1 cellular context compared by ENCODE assay signal in genomic region chr10:72215611-72216549, GRCh38.
A peak's percentile ranks its signal among the peaks of the same experiment; 100 is the strongest.
TF ChIP-seq lines count a peak whose summit lies in the region.

Gene ANAPC16 (plus strand): TSS chr10:72216012. CDS start chr10:72223915, 7,903 bp downstream.
Gene ASCC1 (minus strand): TSS chr10:72216276. CDS start chr10:72213298, 2,978 bp downstream.

TF ChIP-seq in HepG2, 621 proteins besides CTCF, POLR2A, EP300 and RAD21 (continues in another document):
- TF ChIP-seq ZNF329 (CRISPR knock-in tag; IDR thresholded peaks at IDR 0.05; ENCODE audit: low read depth) (peak; percentile 84), ZNF879 (CRISPR knock-in tag; IDR thresholded peaks at IDR 0.05) (no peak), ZNF660 (CRISPR knock-in tag; IDR thresholded peaks at IDR 0.05; ENCODE audit: borderline replicate concordance, low read depth) (no peak), TEAD3 (CRISPR knock-in tag; optimal IDR thresholded peaks at IDR 0.05; ENCODE audit: borderline replicate concordance) (peak; percentile 72), KMT2B (CRISPR knock-in tag; IDR thresholded peaks at IDR 0.05) (peak; percentile 94), LCORL (IDR thresholded peaks at IDR 0.05) (no peak), LCORL (CRISPR knock-in tag; IDR thresholded peaks at IDR 0.05) (peak; percentile 91), GABPB1 (CRISPR knock-in tag; IDR thresholded peaks at IDR 0.05) (peak; percentile 85), ZFP36L2 (CRISPR knock-in tag; IDR thresholded peaks at IDR 0.05) (no peak), FOSL2 (CRISPR knock-in tag; IDR thresholded peaks at IDR 0.05) (peak; percentile 52; the same call in 1 of the 2 replicates), KLF15 (CRISPR knock-in tag; IDR thresholded peaks at IDR 0.05; ENCODE audit: borderline replicate concordance) (no peak), TOPORS (CRISPR knock-in tag; IDR thresholded peaks at IDR 0.05) (peak; percentile 72), KMT2A (CRISPR knock-in tag; IDR thresholded peaks at IDR 0.05) (peak; percentile 88), ZMYM4 (CRISPR knock-in tag; IDR thresholded peaks at IDR 0.05) (peak; percentile 90), ZNF747 (CRISPR knock-in tag; IDR thresholded peaks at IDR 0.05; ENCODE audit: borderline replicate concordance) (peak; percentile 84; the same call in 1 of the 2 replicates), ZKSCAN1 (IDR thresholded peaks at IDR 0.05; ENCODE audit: low read length) (no peak), GATAD2A (CRISPR knock-in tag; IDR thresholded peaks at IDR 0.05) (peak; percentile 35), ZNF563 (CRISPR knock-in tag; IDR thresholded peaks at IDR 0.05) (peak; percentile 72; the same call in 1 of the 2 replicates), KDM5A (IDR thresholded peaks at IDR 0.05; ENCODE audit: borderline replicate concordance, low read length) (peak; percentile 72; the same call in 1 of the 2 replicates), RBM22 (optimal IDR thresholded peaks at IDR 0.05; ENCODE audit: low read length) (peak; percentile 70), ZNF274 (CRISPR knock-in tag; IDR thresholded peaks at IDR 0.05) (peak; percentile 97), ZNF619 (CRISPR knock-in tag; IDR thresholded peaks at IDR 0.05) (peak; percentile 93; the same call in 1 of the 2 replicates), TRIM24 (CRISPR knock-in tag; IDR thresholded peaks at IDR 0.05) (no peak), GPN1 (CRISPR knock-in tag; IDR thresholded peaks at IDR 0.05; ENCODE audit: borderline replicate concordance) (no peak), ZNF136 (CRISPR knock-in tag; IDR thresholded peaks at IDR 0.05; ENCODE audit: low read depth) (peak; percentile 33; the same call in 1 of the 2 replicates), RARA (CRISPR knock-in tag; IDR thresholded peaks at IDR 0.05) (peak; percentile 58), ATF6 (CRISPR knock-in tag; conservative IDR thresholded peaks at IDR 0.05) (no peak), ZNF441 (CRISPR knock-in tag; IDR thresholded peaks at IDR 0.05; ENCODE audit: borderline replicate concordance) (peak; percentile 70), ZNF737 (CRISPR knock-in tag; IDR thresholded peaks at IDR 0.05; ENCODE audit: borderline replicate concordance) (no peak), ZNF577 (CRISPR knock-in tag; IDR thresholded peaks at IDR 0.05; ENCODE audit: borderline replicate concordance, low read depth) (no peak), DBP (CRISPR knock-in tag; IDR thresholded peaks at IDR 0.05; ENCODE audit: not compliant biosample characterization) (no peak), SUZ12 (IDR thresholded peaks at IDR 0.05; ENCODE audit: low read depth, low read length) (no peak), ZNF180 (CRISPR knock-in tag; IDR thresholded peaks at IDR 0.05; ENCODE audit: borderline replicate concordance, low read depth) (no peak), ZBTB21 (CRISPR knock-in tag; IDR thresholded peaks at IDR 0.05) (no peak), TBX3 (IDR thresholded peaks at IDR 0.05; ENCODE audit: borderline replicate concordance) (no peak), ZSCAN5A (CRISPR knock-in tag; IDR thresholded peaks at IDR 0.05; ENCODE audit: borderline replicate concordance) (peak; percentile 89), CREM (IDR thresholded peaks at IDR 0.05) (no peak), CREM (CRISPR knock-in tag; IDR thresholded peaks at IDR 0.05) (no peak), MTA3 (CRISPR knock-in tag; IDR thresholded peaks at IDR 0.05) (no peak)
- TF ChIP-seq, protein P1, sequence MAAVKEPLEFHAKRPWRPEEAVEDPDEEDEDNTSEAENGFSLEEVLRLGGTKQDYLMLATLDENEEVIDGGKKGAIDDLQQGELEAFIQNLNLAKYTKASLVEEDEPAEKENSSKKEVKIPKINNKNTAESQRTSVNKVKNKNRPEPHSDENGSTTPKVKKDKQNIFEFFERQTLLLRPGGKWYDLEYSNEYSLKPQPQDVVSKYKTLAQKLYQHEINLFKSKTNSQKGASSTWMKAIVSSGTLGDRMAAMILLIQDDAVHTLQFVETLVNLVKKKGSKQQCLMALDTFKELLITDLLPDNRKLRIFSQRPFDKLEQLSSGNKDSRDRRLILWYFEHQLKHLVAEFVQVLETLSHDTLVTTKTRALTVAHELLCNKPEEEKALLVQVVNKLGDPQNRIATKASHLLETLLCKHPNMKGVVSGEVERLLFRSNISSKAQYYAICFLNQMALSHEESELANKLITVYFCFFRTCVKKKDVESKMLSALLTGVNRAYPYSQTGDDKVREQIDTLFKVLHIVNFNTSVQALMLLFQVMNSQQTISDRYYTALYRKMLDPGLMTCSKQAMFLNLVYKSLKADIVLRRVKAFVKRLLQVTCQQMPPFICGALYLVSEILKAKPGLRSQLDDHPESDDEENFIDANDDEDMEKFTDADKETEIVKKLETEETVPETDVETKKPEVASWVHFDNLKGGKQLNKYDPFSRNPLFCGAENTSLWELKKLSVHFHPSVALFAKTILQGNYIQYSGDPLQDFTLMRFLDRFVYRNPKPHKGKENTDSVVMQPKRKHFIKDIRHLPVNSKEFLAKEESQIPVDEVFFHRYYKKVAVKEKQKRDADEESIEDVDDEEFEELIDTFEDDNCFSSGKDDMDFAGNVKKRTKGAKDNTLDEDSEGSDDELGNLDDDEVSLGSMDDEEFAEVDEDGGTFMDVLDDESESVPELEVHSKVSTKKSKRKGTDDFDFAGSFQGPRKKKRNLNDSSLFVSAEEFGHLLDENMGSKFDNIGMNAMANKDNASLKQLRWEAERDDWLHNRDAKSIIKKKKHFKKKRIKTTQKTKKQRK (IDR thresholded peaks at IDR 0.05; ENCODE audit: low read length) = no peak
- TF ChIP-seq, protein P2, sequence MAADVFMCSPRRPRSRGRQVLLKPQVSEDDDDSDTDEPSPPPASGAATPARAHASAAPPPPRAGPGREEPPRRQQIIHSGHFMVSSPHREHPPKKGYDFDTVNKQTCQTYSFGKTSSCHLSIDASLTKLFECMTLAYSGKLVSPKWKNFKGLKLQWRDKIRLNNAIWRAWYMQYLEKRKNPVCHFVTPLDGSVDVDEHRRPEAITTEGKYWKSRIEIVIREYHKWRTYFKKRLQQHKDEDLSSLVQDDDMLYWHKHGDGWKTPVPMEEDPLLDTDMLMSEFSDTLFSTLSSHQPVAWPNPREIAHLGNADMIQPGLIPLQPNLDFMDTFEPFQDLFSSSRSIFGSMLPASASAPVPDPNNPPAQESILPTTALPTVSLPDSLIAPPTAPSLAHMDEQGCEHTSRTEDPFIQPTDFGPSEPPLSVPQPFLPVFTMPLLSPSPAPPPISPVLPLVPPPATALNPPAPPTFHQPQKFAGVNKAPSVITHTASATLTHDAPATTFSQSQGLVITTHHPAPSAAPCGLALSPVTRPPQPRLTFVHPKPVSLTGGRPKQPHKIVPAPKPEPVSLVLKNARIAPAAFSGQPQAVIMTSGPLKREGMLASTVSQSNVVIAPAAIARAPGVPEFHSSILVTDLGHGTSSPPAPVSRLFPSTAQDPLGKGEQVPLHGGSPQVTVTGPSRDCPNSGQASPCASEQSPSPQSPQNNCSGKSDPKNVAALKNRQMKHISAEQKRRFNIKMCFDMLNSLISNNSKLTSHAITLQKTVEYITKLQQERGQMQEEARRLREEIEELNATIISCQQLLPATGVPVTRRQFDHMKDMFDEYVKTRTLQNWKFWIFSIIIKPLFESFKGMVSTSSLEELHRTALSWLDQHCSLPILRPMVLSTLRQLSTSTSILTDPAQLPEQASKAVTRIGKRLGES (CRISPR knock-in tag; IDR thresholded peaks at IDR 0.05; ENCODE audit: borderline replicate concordance) = no peak
- TF ChIP-seq, protein P3, sequence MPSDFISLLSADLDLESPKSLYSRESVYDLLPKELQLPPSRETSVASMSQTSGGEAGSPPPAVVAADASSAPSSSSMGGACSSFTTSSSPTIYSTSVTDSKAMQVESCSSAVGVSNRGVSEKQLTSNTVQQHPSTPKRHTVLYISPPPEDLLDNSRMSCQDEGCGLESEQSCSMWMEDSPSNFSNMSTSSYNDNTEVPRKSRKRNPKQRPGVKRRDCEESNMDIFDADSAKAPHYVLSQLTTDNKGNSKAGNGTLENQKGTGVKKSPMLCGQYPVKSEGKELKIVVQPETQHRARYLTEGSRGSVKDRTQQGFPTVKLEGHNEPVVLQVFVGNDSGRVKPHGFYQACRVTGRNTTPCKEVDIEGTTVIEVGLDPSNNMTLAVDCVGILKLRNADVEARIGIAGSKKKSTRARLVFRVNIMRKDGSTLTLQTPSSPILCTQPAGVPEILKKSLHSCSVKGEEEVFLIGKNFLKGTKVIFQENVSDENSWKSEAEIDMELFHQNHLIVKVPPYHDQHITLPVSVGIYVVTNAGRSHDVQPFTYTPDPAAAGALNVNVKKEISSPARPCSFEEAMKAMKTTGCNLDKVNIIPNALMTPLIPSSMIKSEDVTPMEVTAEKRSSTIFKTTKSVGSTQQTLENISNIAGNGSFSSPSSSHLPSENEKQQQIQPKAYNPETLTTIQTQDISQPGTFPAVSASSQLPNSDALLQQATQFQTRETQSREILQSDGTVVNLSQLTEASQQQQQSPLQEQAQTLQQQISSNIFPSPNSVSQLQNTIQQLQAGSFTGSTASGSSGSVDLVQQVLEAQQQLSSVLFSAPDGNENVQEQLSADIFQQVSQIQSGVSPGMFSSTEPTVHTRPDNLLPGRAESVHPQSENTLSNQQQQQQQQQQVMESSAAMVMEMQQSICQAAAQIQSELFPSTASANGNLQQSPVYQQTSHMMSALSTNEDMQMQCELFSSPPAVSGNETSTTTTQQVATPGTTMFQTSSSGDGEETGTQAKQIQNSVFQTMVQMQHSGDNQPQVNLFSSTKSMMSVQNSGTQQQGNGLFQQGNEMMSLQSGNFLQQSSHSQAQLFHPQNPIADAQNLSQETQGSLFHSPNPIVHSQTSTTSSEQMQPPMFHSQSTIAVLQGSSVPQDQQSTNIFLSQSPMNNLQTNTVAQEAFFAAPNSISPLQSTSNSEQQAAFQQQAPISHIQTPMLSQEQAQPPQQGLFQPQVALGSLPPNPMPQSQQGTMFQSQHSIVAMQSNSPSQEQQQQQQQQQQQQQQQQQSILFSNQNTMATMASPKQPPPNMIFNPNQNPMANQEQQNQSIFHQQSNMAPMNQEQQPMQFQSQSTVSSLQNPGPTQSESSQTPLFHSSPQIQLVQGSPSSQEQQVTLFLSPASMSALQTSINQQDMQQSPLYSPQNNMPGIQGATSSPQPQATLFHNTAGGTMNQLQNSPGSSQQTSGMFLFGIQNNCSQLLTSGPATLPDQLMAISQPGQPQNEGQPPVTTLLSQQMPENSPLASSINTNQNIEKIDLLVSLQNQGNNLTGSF (CRISPR knock-in tag; IDR thresholded peaks at IDR 0.05) = peak; percentile 86; the same call in 1 of the 2 replicates
- TF ChIP-seq, protein P4, sequence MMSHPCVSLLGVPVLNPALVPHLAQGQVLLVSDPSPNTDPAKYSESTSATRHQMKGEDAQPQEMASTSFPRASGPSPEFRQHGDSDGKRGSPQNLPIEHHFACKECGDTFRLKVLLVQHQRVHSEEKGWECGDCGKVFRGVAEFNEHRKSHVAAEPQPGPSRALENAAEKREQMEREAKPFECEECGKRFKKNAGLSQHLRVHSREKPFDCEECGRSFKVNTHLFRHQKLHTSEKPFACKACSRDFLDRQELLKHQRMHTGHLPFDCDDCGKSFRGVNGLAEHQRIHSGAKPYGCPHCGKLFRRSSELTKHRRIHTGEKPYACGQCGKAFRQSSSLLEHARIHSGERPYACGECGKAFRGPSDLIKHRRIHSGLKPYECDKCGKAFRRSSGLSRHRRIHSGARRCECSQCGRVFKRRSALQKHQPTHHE (CRISPR knock-in tag; IDR thresholded peaks at IDR 0.05; ENCODE audit: borderline replicate concordance) = peak; percentile 89; the same call in 1 of the 2 replicates
- TF ChIP-seq, protein P5, sequence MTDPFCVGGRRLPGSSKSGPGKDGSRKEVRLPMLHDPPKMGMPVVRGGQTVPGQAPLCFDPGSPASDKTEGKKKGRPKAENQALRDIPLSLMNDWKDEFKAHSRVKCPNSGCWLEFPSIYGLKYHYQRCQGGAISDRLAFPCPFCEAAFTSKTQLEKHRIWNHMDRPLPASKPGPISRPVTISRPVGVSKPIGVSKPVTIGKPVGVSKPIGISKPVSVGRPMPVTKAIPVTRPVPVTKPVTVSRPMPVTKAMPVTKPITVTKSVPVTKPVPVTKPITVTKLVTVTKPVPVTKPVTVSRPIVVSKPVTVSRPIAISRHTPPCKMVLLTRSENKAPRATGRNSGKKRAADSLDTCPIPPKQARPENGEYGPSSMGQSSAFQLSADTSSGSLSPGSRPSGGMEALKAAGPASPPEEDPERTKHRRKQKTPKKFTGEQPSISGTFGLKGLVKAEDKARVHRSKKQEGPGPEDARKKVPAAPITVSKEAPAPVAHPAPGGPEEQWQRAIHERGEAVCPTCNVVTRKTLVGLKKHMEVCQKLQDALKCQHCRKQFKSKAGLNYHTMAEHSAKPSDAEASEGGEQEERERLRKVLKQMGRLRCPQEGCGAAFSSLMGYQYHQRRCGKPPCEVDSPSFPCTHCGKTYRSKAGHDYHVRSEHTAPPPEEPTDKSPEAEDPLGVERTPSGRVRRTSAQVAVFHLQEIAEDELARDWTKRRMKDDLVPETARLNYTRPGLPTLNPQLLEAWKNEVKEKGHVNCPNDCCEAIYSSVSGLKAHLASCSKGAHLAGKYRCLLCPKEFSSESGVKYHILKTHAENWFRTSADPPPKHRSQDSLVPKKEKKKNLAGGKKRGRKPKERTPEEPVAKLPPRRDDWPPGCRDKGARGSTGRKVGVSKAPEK (CRISPR knock-in tag; IDR thresholded peaks at IDR 0.05; ENCODE audit: borderline replicate concordance) = 0 out of 2 replicates have a peak, but pooled peaks have one; percentile 24
